ENCODE assay signal across 10 cellular contexts in the genomic region with DNA sequence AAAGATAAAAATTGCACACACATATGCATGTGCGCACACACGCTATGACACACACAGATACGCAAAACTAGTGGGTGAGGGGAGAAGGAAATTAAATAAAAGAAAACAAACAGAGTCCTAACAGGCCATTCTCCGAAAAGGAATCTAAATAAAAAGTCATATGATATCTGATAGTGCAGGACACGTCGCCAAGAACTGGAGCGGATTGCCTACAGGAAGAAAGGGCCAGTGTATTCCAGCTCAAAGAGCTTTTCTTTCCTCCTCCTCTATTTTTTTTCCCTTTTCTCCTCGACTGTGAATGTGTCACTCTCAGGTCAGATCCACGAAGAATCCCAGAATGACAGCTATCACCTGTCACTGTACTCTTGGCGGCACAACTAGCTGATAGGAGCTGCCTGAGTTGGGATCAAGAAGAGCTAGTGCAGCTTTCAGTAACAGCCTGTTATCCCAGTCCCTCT.
DNase-seq lines count a peak whose midpoint lies in the region; ATAC-seq, FAIRE-seq and TF ChIP-seq lines count a peak whose summit lies in the region.
"Had no signal": no experiment of that assay in that cellular context is flagged by ENCODE, and none has a peak within 500 bp of the region (broad histone marks: within the 10 kb centered on the region; RNA-seq: fewer than 3 reads in every experiment).

No MANE protein-coding gene starts in this region.

- H3K36me3 Mint-ChIP-seq in chondrocyte (ENCODE audit: low read depth) (no peaks in the 10 kb centered on the region), memory B cell (peaks cover 3% of the 10 kb centered on the region), endothelial cell (ENCODE audit: low read depth, unreplicated experiment) (no peaks in the 10 kb centered on the region)

- no peaks in the 10 kb centered on the region for H3K27me3 Mint-ChIP-seq in chondrocyte (ENCODE audit: low read depth)
- no peaks in the 10 kb centered on the region for H3K27me3 Mint-ChIP-seq in memory B cell
- no peaks in the 10 kb centered on the region for H3K27me3 Mint-ChIP-seq in endothelial cell (ENCODE audit: unreplicated experiment)

- peak; percentile 33 for DNase-seq in NCI-H1694 treated with DMSO at 0.1 percent for 48 hours (lab: John Stamatoyannopoulos, UW)
- no peak for DNase-seq in NCI-H1694 (lab: John Stamatoyannopoulos, UW)
- no peak for DNase-seq in chondrocyte (ENCODE audit: low spot score)
- peak; percentile 34 to 59 for DNase-seq in memory B cell (ENCODE audit: low spot score in 2 of 2)
- DNase-seq in upper lobe of right lung, result no peak
- DNase-seq in NCI-H1436 treated with DMSO at 0.1 percent for 48 hours (lab: John Stamatoyannopoulos, UW), result no peak
- no peak for DNase-seq in endothelial cell (ENCODE audit: low spot score)
- DNase-seq in HTR-8/SVneo (ENCODE audit: insufficient read length, low spot score), result no peak
- DNase-seq: WERI-Rb-1 had no signal

- no peak for FAIRE-seq in HTR-8/SVneo (lab: Jason Lieb, UNC)

- TF ChIP-seq CTCF in chondrocyte (IDR thresholded peaks at IDR 0.05) (no peak), upper lobe of right lung (IDR thresholded peaks at IDR 0.05) (no peak), endothelial cell (IDR thresholded peaks at IDR 0.05; ENCODE audit: unreplicated experiment) (no peak)

- intact Hi-C loops in upper lobe of right lung (cut with DNase I), result no loop called here

- H3K36me3 ChIP-seq in upper lobe of right lung, result no peaks in the 10 kb centered on the region
- H3K36me3 ChIP-seq: WERI-Rb-1 had no signal

- no peaks in the 10 kb centered on the region for H3K9me3 ChIP-seq in upper lobe of right lung

- ATAC-seq in memory B cell (ENCODE audit: low read depth) (peak; percentile 55), upper lobe of right lung (peak; percentile 50)

- H3K4me3 ChIP-seq in upper lobe of right lung, result peak overlapping the region; percentile 35

- peak overlapping the region; percentile 80 for H3K27ac Mint-ChIP-seq in chondrocyte (ENCODE audit: unreplicated experiment)
- no peak overlapping the region for H3K27ac Mint-ChIP-seq in memory B cell
- no peak overlapping the region for H3K27ac Mint-ChIP-seq in endothelial cell (ENCODE audit: unreplicated experiment)

- no peaks in the 10 kb centered on the region for H3K9me3 Mint-ChIP-seq in chondrocyte (ENCODE audit: low read depth)
- H3K9me3 Mint-ChIP-seq in memory B cell, result no peaks in the 10 kb centered on the region
- H3K9me3 Mint-ChIP-seq in endothelial cell (ENCODE audit: unreplicated experiment), result no peaks in the 10 kb centered on the region

- no peaks in the 10 kb centered on the region for H3K27me3 ChIP-seq in upper lobe of right lung

- H3K4me1 ChIP-seq in upper lobe of right lung, result peaks cover 31% of the 10 kb centered on the region

- H3K4me3 Mint-ChIP-seq in chondrocyte (ENCODE audit: unreplicated experiment) (peak overlapping the region; percentile 46), memory B cell (peak overlapping the region; percentile 91), endothelial cell (ENCODE audit: unreplicated experiment) (no peak overlapping the region)

- H3K4me1 Mint-ChIP-seq in chondrocyte (ENCODE audit: low read depth), result peaks cover 23% of the 10 kb centered on the region
- peaks cover 34% of the 10 kb centered on the region for H3K4me1 Mint-ChIP-seq in memory B cell
- no peaks in the 10 kb centered on the region for H3K4me1 Mint-ChIP-seq in endothelial cell (ENCODE audit: unreplicated experiment)

- peak overlapping the region; percentile 82 for H3K27ac ChIP-seq in upper lobe of right lung
- H3K27ac ChIP-seq: C4-2B, WERI-Rb-1 had no signal

Comparison
In these comparisons a context has a peak if more than half of its experiments do, and no peak if none do; other contexts are left out.
1. DNase-seq: peak in NCI-H1694 treated with DMSO at 0.1 percent for 48 hours (single experiment) and memory B cell (2 of 2); none in NCI-H1694 (single experiment), chondrocyte (single experiment), upper lobe of right lung (single experiment), NCI-H1436 treated with DMSO at 0.1 percent for 48 hours (single experiment), endothelial cell (single experiment) and HTR-8/SVneo (single experiment).